In the genomic region with DNA sequence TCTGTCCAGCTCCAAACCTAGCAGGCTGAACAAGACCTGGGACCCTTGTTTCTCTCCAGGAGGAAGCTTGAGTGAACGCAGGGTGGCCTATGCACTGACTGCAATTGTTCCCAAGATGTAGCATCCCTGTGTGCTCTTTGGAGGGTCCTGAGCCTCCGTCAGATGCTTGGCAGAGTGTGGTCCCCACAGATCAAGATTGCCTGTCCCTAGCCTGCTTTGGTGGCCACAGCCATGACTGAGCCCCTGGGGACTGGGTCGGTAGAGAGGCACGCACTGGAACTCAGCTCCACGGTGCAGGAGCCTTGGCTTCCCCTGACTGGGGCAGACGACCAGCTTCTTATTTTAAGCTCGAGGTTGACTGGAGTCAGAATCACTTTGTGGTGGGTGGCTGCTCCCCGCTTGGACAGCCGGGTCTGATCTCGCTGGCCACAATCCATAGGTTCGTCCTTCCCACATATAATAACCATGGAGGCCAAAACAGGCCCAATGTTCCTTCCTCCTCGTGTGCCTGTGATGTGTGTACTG, we compare ENCODE assay signal across 9 cellular contexts.
A peak's percentile ranks its signal among the peaks of the same experiment; 100 is the strongest.
DNase-seq lines count a peak whose midpoint lies in the region; ATAC-seq and FAIRE-seq lines count a peak whose summit lies in the region.
"Had no signal": no experiment of that assay in that cellular context is flagged by ENCODE, and none has a peak within 500 bp of the region (broad histone marks: within the 10 kb centered on the region; RNA-seq: fewer than 3 reads in every experiment).

No MANE protein-coding gene starts in this region.

- peaks cover 60% of the 10 kb centered on the region for H3K4me1 ChIP-seq in effector memory CD4-positive, alpha-beta T cell (ENCODE audit: control insufficient read depth, insufficient read depth, low read length, poor library complexity, severe bottlenecking)

- FAIRE-seq in GM19239 (lab: Jason Lieb, UNC) = peak; percentile 66

- peak overlapping the region; percentile 76 for H3K4me3 ChIP-seq in effector memory CD4-positive, alpha-beta T cell (ENCODE audit: insufficient read depth, low read depth, low read length, poor library complexity, severe bottlenecking)

- H3K27ac Mint-ChIP-seq in stimulated activated naive CD8-positive, alpha-beta T cell treated with anti-CD3 and anti-CD28 coated beads, Interleukin-15, Interleukin-2, amounts not matched to agents 100 ng/mL and 50 ng/mL, for 24 hours = peak overlapping the region; percentile 99

- peaks cover 84% of the 10 kb centered on the region for H3K4me1 Mint-ChIP-seq in stimulated activated naive CD8-positive, alpha-beta T cell treated with anti-CD3 and anti-CD28 coated beads, Interleukin-15, Interleukin-2, amounts not matched to agents 100 ng/mL and 50 ng/mL, for 24 hours (ENCODE audit: low read depth)

- H3K9me3 ChIP-seq in effector memory CD4-positive, alpha-beta T cell (ENCODE audit: control insufficient read depth, low read length) = no peaks in the 10 kb centered on the region

- ATAC-seq in HG03565 (IDR thresholded peaks at IDR 0.05; ENCODE audit: unreplicated experiment) (peak; percentile 10), left colon (no peak)

- intact Hi-C loops in left colon (cut with DNase I, micrococcal nuclease) = no loop called here

- H3K27me3 ChIP-seq in effector memory CD4-positive, alpha-beta T cell (replicated peaks; ENCODE audit: control insufficient read depth, insufficient read depth, low read length, poor library complexity, severe bottlenecking) = no peaks in the 10 kb centered on the region

- H3K27me3 Mint-ChIP-seq in stimulated activated naive CD8-positive, alpha-beta T cell treated with anti-CD3 and anti-CD28 coated beads, Interleukin-15, Interleukin-2, amounts not matched to agents 100 ng/mL and 50 ng/mL, for 24 hours = no peaks in the 10 kb centered on the region

- peaks cover 1% of the 10 kb centered on the region for H3K36me3 ChIP-seq in effector memory CD4-positive, alpha-beta T cell (ENCODE audit: control insufficient read depth, insufficient read depth, low read length)

- H3K27ac ChIP-seq in effector memory CD4-positive, alpha-beta T cell (ENCODE audit: insufficient read depth, low read length, poor library complexity, severe bottlenecking) = peak overlapping the region; percentile 94

- H3K36me3 Mint-ChIP-seq in stimulated activated naive CD8-positive, alpha-beta T cell treated with anti-CD3 and anti-CD28 coated beads, Interleukin-15, Interleukin-2, amounts not matched to agents 100 ng/mL and 50 ng/mL, for 24 hours (ENCODE audit: low read depth) = peaks cover 42% of the 10 kb centered on the region

- DNase-seq in GM19239 (ENCODE audit: insufficient read length, low spot score) = no peak
- DNase-seq in effector memory CD4-positive, alpha-beta T cell = no peak
- no peak for DNase-seq in left colon
- no peak for DNase-seq in NCI-H146 treated with DMSO at 0.1 percent for 48 hours (lab: John Stamatoyannopoulos, UW; ENCODE audit: unreplicated experiment)
- DNase-seq in DMS79 treated with DMSO at 0.1 percent for 48 hours (lab: John Stamatoyannopoulos, UW) = no peak
- DNase-seq: NCI-H2029 treated with DMSO at 0.1 percent for 48 hours, SHP77 treated with DMSO at 0.1 percent for 48 hours had no signal

- H3K9me3 Mint-ChIP-seq in stimulated activated naive CD8-positive, alpha-beta T cell treated with anti-CD3 and anti-CD28 coated beads, Interleukin-15, Interleukin-2, amounts not matched to agents 100 ng/mL and 50 ng/mL, for 24 hours = no peaks in the 10 kb centered on the region

- H3K4me3 Mint-ChIP-seq in stimulated activated naive CD8-positive, alpha-beta T cell treated with anti-CD3 and anti-CD28 coated beads, Interleukin-15, Interleukin-2, amounts not matched to agents 100 ng/mL and 50 ng/mL, for 24 hours = peak overlapping the region; percentile 99
